In the genomic region with DNA sequence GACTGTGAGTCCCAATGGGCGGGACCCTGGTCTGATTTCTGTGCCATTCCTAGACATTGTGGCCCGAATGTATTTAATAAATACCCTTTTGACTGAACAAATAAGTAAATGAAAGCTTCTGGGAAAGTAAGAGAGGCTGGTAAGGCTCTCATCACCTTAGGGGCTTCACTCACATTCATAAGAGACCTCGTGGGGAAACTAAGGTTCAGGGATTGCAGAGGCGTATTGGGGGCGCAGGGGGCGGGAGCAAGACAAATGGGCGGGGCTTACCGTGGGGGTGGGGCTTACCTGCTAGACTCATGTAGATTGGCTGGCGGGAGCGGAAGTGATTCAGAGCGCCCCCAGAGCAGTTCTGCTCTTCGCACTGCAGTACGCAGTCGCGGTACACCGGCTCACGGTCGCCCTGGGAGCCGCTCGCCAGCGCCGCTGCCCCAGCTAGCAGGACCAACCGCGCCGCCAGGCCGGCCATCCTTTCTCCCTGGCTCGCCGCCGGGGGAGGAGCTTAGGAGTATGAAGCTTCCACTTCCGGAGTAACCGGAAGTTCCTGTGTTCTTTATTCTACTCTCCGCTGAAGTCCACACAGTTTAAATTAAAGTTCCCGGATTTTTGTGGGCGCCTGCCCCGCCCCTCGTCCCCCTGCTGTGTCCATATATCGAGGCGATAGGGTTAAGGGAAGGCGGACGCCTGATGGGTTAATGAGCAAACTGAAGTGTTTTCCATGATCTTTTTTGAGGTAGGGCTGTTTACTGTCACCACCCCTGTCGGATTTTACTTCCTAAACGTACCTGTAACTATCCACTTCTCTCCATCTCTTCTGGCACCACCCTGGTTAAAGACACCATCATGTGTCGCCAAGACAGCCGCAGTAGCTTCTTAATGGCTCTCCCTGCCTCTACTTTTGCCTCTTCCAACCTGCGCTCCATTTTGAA, we compare ENCODE assay signal across 1 cellular context.
TF ChIP-seq lines count a peak whose summit lies in the region.

A gene with protein sequence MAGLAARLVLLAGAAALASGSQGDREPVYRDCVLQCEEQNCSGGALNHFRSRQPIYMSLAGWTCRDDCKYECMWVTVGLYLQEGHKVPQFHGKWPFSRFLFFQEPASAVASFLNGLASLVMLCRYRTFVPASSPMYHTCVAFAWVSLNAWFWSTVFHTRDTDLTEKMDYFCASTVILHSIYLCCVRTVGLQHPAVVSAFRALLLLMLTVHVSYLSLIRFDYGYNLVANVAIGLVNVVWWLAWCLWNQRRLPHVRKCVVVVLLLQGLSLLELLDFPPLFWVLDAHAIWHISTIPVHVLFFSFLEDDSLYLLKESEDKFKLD (minus strand): TSS at position 512 of the 929 bp plus-strand sequence. CDS start 43 bp downstream, at position 469.

TF ChIP-seq in HepG2, 621 proteins besides CTCF, POLR2A, EP300 and RAD21 (continued from another document and continues in another):
- TF ChIP-seq, protein P1, sequence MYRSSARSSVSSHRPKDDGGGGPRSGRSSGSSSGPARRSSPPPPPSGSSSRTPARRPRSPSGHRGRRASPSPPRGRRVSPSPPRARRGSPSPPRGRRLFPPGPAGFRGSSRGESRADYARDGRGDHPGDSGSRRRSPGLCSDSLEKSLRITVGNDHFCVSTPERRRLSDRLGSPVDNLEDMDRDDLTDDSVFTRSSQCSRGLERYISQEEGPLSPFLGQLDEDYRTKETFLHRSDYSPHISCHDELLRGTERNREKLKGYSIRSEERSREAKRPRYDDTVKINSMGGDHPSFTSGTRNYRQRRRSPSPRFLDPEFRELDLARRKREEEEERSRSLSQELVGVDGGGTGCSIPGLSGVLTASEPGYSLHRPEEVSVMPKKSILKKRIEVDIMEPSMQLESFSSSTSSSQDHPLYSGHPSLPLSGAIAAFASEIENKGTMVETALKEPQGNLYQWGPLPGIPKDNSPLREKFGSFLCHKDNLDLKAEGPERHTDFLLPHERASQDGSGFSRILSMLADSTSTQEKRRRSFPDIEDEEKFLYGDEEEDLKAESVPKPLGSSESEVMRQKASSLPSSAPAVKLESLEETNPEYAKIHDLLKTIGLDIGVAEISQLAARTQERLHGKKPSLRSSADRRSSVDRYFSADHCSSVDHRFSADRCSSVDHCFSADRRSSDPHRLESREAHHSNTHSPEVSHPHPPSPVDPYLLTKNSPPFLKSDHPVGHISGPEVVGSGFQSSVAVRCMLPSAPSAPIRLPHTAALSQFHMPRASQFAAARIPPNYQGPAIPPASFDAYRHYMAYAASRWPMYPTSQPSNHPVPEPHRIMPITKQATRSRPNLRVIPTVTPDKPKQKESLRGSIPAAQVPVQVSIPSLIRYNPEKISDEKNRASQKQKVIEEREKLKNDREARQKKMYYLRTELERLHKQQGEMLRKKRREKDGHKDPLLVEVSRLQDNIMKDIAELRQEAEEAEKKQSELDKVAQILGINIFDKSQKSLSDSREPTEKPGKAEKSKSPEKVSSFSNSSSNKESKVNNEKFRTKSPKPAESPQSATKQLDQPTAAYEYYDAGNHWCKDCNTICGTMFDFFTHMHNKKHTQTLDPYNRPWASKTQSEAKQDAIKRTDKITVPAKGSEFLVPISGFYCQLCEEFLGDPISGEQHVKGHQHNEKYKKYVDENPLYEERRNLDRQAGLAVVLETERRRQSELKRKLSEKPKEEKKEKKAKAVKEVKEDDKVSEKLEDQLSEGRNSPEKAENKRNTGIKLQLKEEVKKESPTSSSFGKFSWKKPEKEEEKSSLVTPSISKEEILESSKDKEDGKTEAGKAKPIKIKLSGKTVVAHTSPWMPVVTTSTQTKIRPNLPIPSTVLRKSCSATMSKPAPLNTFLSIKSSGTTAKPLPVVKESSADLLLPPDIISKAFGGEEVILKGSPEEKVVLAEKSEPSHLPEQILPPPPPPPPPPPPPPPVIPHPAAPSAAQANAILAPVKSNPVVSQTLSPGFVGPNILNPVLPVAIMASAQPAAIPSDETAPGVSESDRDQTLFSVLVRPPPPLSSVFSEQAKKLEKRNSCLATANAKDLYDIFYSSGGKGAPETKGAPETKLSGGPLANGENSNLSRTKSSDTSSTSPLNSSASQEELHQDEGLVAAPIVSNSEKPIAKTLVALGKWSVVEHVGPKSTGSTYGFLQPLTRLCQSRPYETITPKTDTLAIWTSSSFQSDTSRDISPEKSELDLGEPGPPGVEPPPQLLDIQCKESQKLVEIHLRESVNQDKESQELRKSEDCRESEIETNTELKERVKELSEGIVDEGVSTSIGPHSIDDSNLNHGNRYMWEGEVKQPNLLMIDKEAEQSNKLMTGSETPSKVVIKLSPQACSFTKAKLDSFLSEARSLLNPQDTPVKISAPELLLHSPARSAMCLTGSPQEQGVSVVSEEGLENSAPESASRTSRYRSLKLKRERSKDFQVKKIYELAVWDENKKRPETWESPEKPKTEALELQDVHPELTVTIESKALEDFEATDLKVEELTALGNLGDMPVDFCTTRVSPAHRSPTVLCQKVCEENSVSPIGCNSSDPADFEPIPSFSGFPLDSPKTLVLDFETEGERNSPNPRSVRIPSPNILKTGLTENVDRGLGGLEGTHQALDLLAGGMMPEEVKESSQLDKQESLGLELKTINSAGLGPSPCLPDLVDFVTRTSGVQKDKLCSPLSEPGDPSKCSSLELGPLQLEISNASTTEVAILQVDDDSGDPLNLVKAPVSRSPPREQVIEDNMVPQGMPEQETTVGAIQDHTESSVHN (CRISPR knock-in tag; IDR thresholded peaks at IDR 0.05), result no peak
- TF ChIP-seq ERF (CRISPR knock-in tag; IDR thresholded peaks at IDR 0.05) (peak; percentile 88), ELF3 (CRISPR knock-in tag; IDR thresholded peaks at IDR 0.05) (peak; percentile 19; the same call in 1 of the 2 replicates), CHD2 (IDR thresholded peaks at IDR 0.05; ENCODE audit: low read depth, low read length) (no peak), SSRP1 (CRISPR knock-in tag; IDR thresholded peaks at IDR 0.05) (peak; percentile 21; the same call in 1 of the 2 replicates), SMARCC2 (IDR thresholded peaks at IDR 0.05) (no peak), ZZZ3 (CRISPR knock-in tag; IDR thresholded peaks at IDR 0.05; ENCODE audit: borderline replicate concordance) (no peak), MAFK (conservative IDR thresholded peaks at IDR 0.05 in 1 of 2, IDR thresholded peaks at IDR 0.05 in 1 of 2; ENCODE audit: low read length in 2 of 2) (no peak), ZNF777 (CRISPR knock-in tag; IDR thresholded peaks at IDR 0.05) (no peak), ZFY (CRISPR knock-in tag; IDR thresholded peaks at IDR 0.05) (peak; percentile 68), ZNF335 (CRISPR knock-in tag; IDR thresholded peaks at IDR 0.05) (no peak; the same call in 1 of the 2 replicates), PHF20 (CRISPR knock-in tag; IDR thresholded peaks at IDR 0.05) (peak; percentile 91), PPARG (CRISPR knock-in tag; conservative IDR thresholded peaks at IDR 0.05) (no peak; the same call in 1 of the 2 replicates), JUN (CRISPR knock-in tag; IDR thresholded peaks at IDR 0.05) (no peak), ZNF543 (CRISPR knock-in tag; IDR thresholded peaks at IDR 0.05) (peak; percentile 73; the same call in 1 of the 2 replicates), MAZ (IDR thresholded peaks at IDR 0.05; ENCODE audit: borderline replicate concordance, low read depth, low read length) (no peak), MAZ (CRISPR knock-in tag; IDR thresholded peaks at IDR 0.05; ENCODE audit: low read depth) (peak; percentile 56), KDM4B (CRISPR knock-in tag; IDR thresholded peaks at IDR 0.05) (no peak), ZFP90 (CRISPR knock-in tag; IDR thresholded peaks at IDR 0.05; ENCODE audit: borderline replicate concordance) (0 out of 2 replicates have a peak, but pooled peaks have one; percentile 25), NFYB (CRISPR knock-in tag; IDR thresholded peaks at IDR 0.05) (peak; percentile 79), AKAP8 (CRISPR knock-in tag; IDR thresholded peaks at IDR 0.05) (no peak), ZNF430 (CRISPR knock-in tag; IDR thresholded peaks at IDR 0.05) (peak; percentile 85), ZNF572 (CRISPR knock-in tag; IDR thresholded peaks at IDR 0.05) (no peak), KLF9 (CRISPR knock-in tag; IDR thresholded peaks at IDR 0.05; ENCODE audit: low read depth) (peak; percentile 74; the same call in 1 of the 2 replicates), ZNF558 (CRISPR knock-in tag; IDR thresholded peaks at IDR 0.05; ENCODE audit: borderline replicate concordance) (peak; percentile 32; the same call in 1 of the 2 replicates)
- TF ChIP-seq, protein P2, sequence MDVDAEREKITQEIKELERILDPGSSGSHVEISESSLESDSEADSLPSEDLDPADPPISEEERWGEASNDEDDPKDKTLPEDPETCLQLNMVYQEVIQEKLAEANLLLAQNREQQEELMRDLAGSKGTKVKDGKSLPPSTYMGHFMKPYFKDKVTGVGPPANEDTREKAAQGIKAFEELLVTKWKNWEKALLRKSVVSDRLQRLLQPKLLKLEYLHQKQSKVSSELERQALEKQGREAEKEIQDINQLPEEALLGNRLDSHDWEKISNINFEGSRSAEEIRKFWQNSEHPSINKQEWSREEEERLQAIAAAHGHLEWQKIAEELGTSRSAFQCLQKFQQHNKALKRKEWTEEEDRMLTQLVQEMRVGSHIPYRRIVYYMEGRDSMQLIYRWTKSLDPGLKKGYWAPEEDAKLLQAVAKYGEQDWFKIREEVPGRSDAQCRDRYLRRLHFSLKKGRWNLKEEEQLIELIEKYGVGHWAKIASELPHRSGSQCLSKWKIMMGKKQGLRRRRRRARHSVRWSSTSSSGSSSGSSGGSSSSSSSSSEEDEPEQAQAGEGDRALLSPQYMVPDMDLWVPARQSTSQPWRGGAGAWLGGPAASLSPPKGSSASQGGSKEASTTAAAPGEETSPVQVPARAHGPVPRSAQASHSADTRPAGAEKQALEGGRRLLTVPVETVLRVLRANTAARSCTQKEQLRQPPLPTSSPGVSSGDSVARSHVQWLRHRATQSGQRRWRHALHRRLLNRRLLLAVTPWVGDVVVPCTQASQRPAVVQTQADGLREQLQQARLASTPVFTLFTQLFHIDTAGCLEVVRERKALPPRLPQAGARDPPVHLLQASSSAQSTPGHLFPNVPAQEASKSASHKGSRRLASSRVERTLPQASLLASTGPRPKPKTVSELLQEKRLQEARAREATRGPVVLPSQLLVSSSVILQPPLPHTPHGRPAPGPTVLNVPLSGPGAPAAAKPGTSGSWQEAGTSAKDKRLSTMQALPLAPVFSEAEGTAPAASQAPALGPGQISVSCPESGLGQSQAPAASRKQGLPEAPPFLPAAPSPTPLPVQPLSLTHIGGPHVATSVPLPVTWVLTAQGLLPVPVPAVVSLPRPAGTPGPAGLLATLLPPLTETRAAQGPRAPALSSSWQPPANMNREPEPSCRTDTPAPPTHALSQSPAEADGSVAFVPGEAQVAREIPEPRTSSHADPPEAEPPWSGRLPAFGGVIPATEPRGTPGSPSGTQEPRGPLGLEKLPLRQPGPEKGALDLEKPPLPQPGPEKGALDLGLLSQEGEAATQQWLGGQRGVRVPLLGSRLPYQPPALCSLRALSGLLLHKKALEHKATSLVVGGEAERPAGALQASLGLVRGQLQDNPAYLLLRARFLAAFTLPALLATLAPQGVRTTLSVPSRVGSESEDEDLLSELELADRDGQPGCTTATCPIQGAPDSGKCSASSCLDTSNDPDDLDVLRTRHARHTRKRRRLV (CRISPR knock-in tag; IDR thresholded peaks at IDR 0.05), result 0 out of 2 replicates have a peak, but pooled peaks have one; percentile 39
- TF ChIP-seq, protein P3, sequence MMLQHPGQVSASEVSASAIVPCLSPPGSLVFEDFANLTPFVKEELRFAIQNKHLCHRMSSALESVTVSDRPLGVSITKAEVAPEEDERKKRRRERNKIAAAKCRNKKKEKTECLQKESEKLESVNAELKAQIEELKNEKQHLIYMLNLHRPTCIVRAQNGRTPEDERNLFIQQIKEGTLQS (CRISPR knock-in tag; IDR thresholded peaks at IDR 0.05), result 0 out of 2 replicates have a peak, but pooled peaks have one; percentile 7
- TF ChIP-seq, protein P4, sequence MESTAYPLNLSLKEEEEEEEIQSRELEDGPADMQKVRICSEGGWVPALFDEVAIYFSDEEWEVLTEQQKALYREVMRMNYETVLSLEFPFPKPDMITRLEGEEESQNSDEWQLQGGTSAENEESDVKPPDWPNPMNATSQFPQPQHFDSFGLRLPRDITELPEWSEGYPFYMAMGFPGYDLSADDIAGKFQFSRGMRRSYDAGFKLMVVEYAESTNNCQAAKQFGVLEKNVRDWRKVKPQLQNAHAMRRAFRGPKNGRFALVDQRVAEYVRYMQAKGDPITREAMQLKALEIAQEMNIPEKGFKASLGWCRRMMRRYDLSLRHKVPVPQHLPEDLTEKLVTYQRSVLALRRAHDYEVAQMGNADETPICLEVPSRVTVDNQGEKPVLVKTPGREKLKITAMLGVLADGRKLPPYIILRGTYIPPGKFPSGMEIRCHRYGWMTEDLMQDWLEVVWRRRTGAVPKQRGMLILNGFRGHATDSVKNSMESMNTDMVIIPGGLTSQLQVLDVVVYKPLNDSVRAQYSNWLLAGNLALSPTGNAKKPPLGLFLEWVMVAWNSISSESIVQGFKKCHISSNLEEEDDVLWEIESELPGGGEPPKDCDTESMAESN (CRISPR knock-in tag; conservative IDR thresholded peaks at IDR 0.05), result peak; percentile 36; the same call in 1 of the 2 replicates
- TF ChIP-seq, protein P5, sequence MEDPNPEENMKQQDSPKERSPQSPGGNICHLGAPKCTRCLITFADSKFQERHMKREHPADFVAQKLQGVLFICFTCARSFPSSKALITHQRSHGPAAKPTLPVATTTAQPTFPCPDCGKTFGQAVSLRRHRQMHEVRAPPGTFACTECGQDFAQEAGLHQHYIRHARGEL (CRISPR knock-in tag; IDR thresholded peaks at IDR 0.05), result no peak
- TF ChIP-seq, protein P6, sequence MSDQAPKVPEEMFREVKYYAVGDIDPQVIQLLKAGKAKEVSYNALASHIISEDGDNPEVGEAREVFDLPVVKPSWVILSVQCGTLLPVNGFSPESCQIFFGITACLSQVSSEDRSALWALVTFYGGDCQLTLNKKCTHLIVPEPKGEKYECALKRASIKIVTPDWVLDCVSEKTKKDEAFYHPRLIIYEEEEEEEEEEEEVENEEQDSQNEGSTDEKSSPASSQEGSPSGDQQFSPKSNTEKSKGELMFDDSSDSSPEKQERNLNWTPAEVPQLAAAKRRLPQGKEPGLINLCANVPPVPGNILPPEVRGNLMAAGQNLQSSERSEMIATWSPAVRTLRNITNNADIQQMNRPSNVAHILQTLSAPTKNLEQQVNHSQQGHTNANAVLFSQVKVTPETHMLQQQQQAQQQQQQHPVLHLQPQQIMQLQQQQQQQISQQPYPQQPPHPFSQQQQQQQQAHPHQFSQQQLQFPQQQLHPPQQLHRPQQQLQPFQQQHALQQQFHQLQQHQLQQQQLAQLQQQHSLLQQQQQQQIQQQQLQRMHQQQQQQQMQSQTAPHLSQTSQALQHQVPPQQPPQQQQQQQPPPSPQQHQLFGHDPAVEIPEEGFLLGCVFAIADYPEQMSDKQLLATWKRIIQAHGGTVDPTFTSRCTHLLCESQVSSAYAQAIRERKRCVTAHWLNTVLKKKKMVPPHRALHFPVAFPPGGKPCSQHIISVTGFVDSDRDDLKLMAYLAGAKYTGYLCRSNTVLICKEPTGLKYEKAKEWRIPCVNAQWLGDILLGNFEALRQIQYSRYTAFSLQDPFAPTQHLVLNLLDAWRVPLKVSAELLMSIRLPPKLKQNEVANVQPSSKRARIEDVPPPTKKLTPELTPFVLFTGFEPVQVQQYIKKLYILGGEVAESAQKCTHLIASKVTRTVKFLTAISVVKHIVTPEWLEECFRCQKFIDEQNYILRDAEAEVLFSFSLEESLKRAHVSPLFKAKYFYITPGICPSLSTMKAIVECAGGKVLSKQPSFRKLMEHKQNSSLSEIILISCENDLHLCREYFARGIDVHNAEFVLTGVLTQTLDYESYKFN (CRISPR knock-in tag; conservative IDR thresholded peaks at IDR 0.05), result peak; percentile 12; the same call in 1 of the 2 replicates
- TF ChIP-seq, protein P7, sequence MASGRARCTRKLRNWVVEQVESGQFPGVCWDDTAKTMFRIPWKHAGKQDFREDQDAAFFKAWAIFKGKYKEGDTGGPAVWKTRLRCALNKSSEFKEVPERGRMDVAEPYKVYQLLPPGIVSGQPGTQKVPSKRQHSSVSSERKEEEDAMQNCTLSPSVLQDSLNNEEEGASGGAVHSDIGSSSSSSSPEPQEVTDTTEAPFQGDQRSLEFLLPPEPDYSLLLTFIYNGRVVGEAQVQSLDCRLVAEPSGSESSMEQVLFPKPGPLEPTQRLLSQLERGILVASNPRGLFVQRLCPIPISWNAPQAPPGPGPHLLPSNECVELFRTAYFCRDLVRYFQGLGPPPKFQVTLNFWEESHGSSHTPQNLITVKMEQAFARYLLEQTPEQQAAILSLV (CRISPR knock-in tag; IDR thresholded peaks at IDR 0.05; ENCODE audit: borderline replicate concordance), result peak; percentile 78; the same call in 1 of the 2 replicates
